Comparison of ENCODE assay signal across 1 cellular context in genomic region chr5:170333161-170333909, GRCh38.
A peak's percentile ranks its signal among the peaks of the same experiment; 100 is the strongest.
TF ChIP-seq lines count a peak whose summit lies in the region.

No MANE protein-coding gene starts in this region.

TF ChIP-seq in HEK293, 187 proteins besides CTCF, POLR2A, EP300 and RAD21 (continued from another document):
- TF ChIP-seq PRDM6 (tag by site-specific recombination; IDR thresholded peaks at IDR 0.05) (0 out of 2 replicates have a peak, but pooled peaks have one; percentile 17), REST (tag by site-specific recombination; IDR thresholded peaks at IDR 0.05) (no peak), ZNF549 (tag by site-specific recombination; IDR thresholded peaks at IDR 0.05) (peak; percentile 74; the same call in 1 of the 2 replicates), ZNF335 (tag by site-specific recombination; conservative IDR thresholded peaks at IDR 0.05) (0 out of 2 replicates have a peak, but pooled peaks have one; percentile 7), ZNF214 (tag by site-specific recombination; IDR thresholded peaks at IDR 0.05; ENCODE audit: borderline replicate concordance) (no peak), GFI1B (tag by site-specific recombination; IDR thresholded peaks at IDR 0.05) (no peak), ZNF10 (tag by site-specific recombination; IDR thresholded peaks at IDR 0.05) (no peak), ZIC2 (tag by site-specific recombination; IDR thresholded peaks at IDR 0.05) (peak; percentile 70)
